ENCODE assay signal across 15 cellular contexts in the genomic region with DNA sequence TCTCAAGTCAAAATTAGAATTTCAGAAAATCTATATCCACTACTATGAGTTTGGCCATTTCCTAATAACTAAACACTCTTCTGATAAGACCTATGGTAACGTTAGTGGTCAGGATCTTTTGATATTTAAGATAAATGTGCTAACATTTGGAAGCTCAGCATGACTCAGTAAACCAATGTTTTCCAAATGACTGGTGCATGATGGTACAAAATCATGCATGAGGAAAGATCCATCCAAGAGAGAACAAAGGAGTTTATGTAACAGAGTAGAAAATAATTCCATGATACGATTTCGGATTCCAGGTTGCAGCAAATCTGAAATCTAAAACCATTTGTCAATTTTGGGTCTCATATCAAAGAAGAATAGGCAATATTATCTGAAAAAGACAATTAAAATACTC.
"Had no signal": no experiment of that assay in that cellular context is flagged by ENCODE, and none has a peak within 500 bp of the region (broad histone marks: within the 10 kb centered on the region; RNA-seq: fewer than 3 reads in every experiment).

No MANE protein-coding gene starts in this region.

- H3K4me1 ChIP-seq: ascending aorta, gastroesophageal sphincter, heart right ventricle, tibial nerve had no signal

- H3K36me3 ChIP-seq: ascending aorta, gastroesophageal sphincter, heart right ventricle, tibial nerve, WERI-Rb-1 had no signal

- H3K27me3 ChIP-seq: ascending aorta had no signal

- DNase-seq: activated CD4-positive, alpha-beta T cell treated with anti-CD3 and anti-CD28 coated beads for 1 hour; activated effector memory CD4-positive, alpha-beta T cell treated with anti-CD3 and anti-CD28 coated beads, Interleukin-2, amount 50 U/mL, for 16 hours; activated naive CD4-positive, alpha-beta T cell treated with anti-CD3 and anti-CD28 coated beads, Interleukin-2, amount 50 U/mL, for 16 hours; activated T-cell treated with anti-CD3 and anti-CD28 coated beads, Interleukin-2, amount 50 U/mL, for 72 hours; heart right ventricle; left ventricle myocardium superior; mucosa of descending colon; naive B cell; right cardiac atrium; WERI-Rb-1 had no signal

- H3K27ac ChIP-seq: ascending aorta, epithelial cell of prostate, gastroesophageal sphincter, heart right ventricle, skin epidermis, tibial nerve, WERI-Rb-1 had no signal

- H3K9me3 ChIP-seq: ascending aorta, gastroesophageal sphincter, heart right ventricle, mucosa of descending colon, tibial nerve had no signal

- ATAC-seq: gastroesophageal sphincter, left ventricle myocardium superior, mucosa of descending colon had no signal

- H3K4me3 ChIP-seq: ascending aorta, gastroesophageal sphincter, heart right ventricle, mucosa of descending colon, skin epidermis, tibial nerve had no signal
